Comparison of ENCODE assay signal across 17 cellular contexts in the genomic region with DNA sequence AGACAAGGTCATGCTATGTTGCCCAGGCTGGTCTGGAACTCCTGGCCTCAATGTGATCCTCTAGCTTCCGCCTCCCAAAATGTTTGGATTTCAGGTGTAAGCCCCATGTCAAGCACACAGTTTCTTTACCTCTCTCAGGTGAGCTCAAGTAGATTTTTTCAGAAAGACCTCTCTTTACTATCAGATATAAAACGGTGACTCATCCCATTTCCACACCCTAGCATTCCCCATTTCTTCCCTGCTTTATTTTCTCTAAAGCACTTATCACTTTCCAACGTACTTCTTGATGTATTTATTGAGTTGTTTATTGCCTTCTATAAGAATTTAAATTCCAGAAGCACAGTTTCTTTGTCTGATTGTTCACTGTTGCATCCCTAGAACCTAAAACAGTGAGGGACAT. TPM values are rescaled to one million over a fixed set of nuclear protein-coding genes. Genes with fewer than 3 reads are reported as not detected.
A peak's percentile ranks its signal among the peaks of the same experiment; 100 is the strongest.
DNase-seq lines count a peak whose midpoint lies in the region; ATAC-seq, FAIRE-seq and TF ChIP-seq lines count a peak whose summit lies in the region.
"Had no signal": no experiment of that assay in that cellular context is flagged by ENCODE, and none has a peak within 500 bp of the region (broad histone marks: within the 10 kb centered on the region; RNA-seq: fewer than 3 reads in every experiment).

No MANE protein-coding gene starts in this region.

- no peak for ATAC-seq in WTC11
- no peak for ATAC-seq in stimulated activated naive B cell treated with anti-CD40 and anti-IgM and Interleukin-4, amounts not matched to agents 10 μg/mL and 1 μg/mL and 100 μg/mL, for 72 hours (replicated peaks)
- no peak for ATAC-seq in HG03108 (IDR thresholded peaks at IDR 0.05; ENCODE audit: unreplicated experiment)
- ATAC-seq in activated CD8-positive, alpha-beta T cell treated with anti-CD3 and anti-CD28 coated beads for 36 hours, result no peak
- ATAC-seq: GM23338 had no signal

- no peak overlapping the region for H3K27ac ChIP-seq in breast epithelium
- H3K27ac ChIP-seq in kidney (ENCODE audit: low read depth in 2 of 2, low read length in 2 of 2), result no peak overlapping the region
- H3K27ac ChIP-seq: 22Rv1; BLaER1 treated with 17β-estradiol and CSF1 and Interleukin-3, amounts not matched to agents 10 nM and 100 nM; SK-N-MC had no signal

- H3K4me1 ChIP-seq in breast epithelium (no peaks in the 10 kb centered on the region), kidney (ENCODE audit: control insufficient read depth in 1 of 2, insufficient read depth in 1 of 2, low read depth in 1 of 2, low read length in 2 of 2) (peaks cover 0 to 9% of the 10 kb centered on the region in 2 donors)
- H3K4me1 ChIP-seq: Caco-2 had no signal

- H3K4me3 ChIP-seq in breast epithelium (no peak overlapping the region), kidney (ENCODE audit: low read length in 2 of 2) (no peak overlapping the region)
- H3K4me3 ChIP-seq: BLaER1 treated with 17β-estradiol and CSF1 and Interleukin-3, amounts not matched to agents 10 nM and 100 nM; GM12878; GM23338; SK-N-MC had no signal

- H3K27me3 ChIP-seq in breast epithelium, result no peaks in the 10 kb centered on the region
- H3K27me3 ChIP-seq: BLaER1 treated with 17β-estradiol and CSF1 and Interleukin-3, amounts not matched to agents 10 nM and 100 nM had no signal

- CTCF ChIA-PET in MCF 10A (lab: Yijun Ruan, JAX) (interaction anchor here (0.6 to 1.3 kb wide), 4 partner anchors 9 to 852 kb away, joined by 3 to 6 read pairs (median 4); no protein-coding TSS in a partner anchor), WTC11 (lab: Charles Lee) (interaction anchor here (0.5 to 1.9 kb wide), 7 partner anchors 8 to 279 kb away, joined by 3 to 6 read pairs (median 4); no protein-coding TSS in a partner anchor)
- CTCF ChIA-PET in activated CD8-positive, alpha-beta T cell treated with anti-CD3 and anti-CD28 coated beads for 36 hours (lab: Charles Lee), result interaction anchor here (0.8 to 2.0 kb wide), 5 partner anchors 10 to 279 kb away, joined by 3 to 9 read pairs (median 5); no protein-coding TSS in a partner anchor

- TF ChIP-seq CTCF in MCF 10A (IDR thresholded peaks at IDR 0.05; ENCODE audit: unreplicated experiment) (no peak), breast epithelium (IDR thresholded peaks at IDR 0.05) (no peak), WTC11 (IDR thresholded peaks at IDR 0.05) (no peak), kidney (IDR thresholded peaks at IDR 0.05; ENCODE audit: borderline replicate concordance, extremely low read depth, insufficient read depth) (no peak)
- no peak for TF ChIP-seq CTCF in activated CD8-positive, alpha-beta T cell treated with anti-CD3 and anti-CD28 coated beads for 36 hours (IDR thresholded peaks at IDR 0.05)

- TF ChIP-seq POLR2A in breast epithelium (IDR thresholded peaks at IDR 0.05), result no peak

- H3K9me3 Mint-ChIP-seq in MCF 10A (ENCODE audit: unreplicated experiment), result no peaks in the 10 kb centered on the region
- no peaks in the 10 kb centered on the region for H3K9me3 Mint-ChIP-seq in WTC11
- no peaks in the 10 kb centered on the region for H3K9me3 Mint-ChIP-seq in immature natural killer cell
- no peaks in the 10 kb centered on the region for H3K9me3 Mint-ChIP-seq in stimulated activated naive B cell treated with anti-CD40 and anti-IgM and Interleukin-4, amounts not matched to agents 10 μg/mL and 1 μg/mL and 100 μg/mL, for 72 hours
- H3K9me3 Mint-ChIP-seq in activated CD8-positive, alpha-beta T cell treated with anti-CD3 and anti-CD28 coated beads for 36 hours, result no peaks in the 10 kb centered on the region
- H3K9me3 Mint-ChIP-seq: GM23338 had no signal

- no peak overlapping the region for H3K4me3 Mint-ChIP-seq in MCF 10A (ENCODE audit: unreplicated experiment)
- no peak overlapping the region for H3K4me3 Mint-ChIP-seq in WTC11
- peak overlapping the region in 1 of 5 donors; percentile 18 for H3K4me3 Mint-ChIP-seq in immature natural killer cell
- no peak overlapping the region for H3K4me3 Mint-ChIP-seq in stimulated activated naive B cell treated with anti-CD40 and anti-IgM and Interleukin-4, amounts not matched to agents 10 μg/mL and 1 μg/mL and 100 μg/mL, for 72 hours
- no peak overlapping the region for H3K4me3 Mint-ChIP-seq in activated CD8-positive, alpha-beta T cell treated with anti-CD3 and anti-CD28 coated beads for 36 hours
- H3K4me3 Mint-ChIP-seq: GM23338 had no signal

- H3K36me3 Mint-ChIP-seq in MCF 10A (ENCODE audit: insufficient read depth, unreplicated experiment) (peaks cover 70% of the 10 kb centered on the region), WTC11 (no peaks in the 10 kb centered on the region; the same call in 1 of the 2 replicates), immature natural killer cell (peaks cover 0 to 23% (median 0%) of the 10 kb centered on the region in 3 donors)
- peaks cover 17 to 24% of the 10 kb centered on the region in 2 donors for H3K36me3 Mint-ChIP-seq in stimulated activated naive B cell treated with anti-CD40 and anti-IgM and Interleukin-4, amounts not matched to agents 10 μg/mL and 1 μg/mL and 100 μg/mL, for 72 hours
- H3K36me3 Mint-ChIP-seq in activated CD8-positive, alpha-beta T cell treated with anti-CD3 and anti-CD28 coated beads for 36 hours (ENCODE audit: low read depth), result peaks cover 22% of the 10 kb centered on the region

- H3K9me3 ChIP-seq in breast epithelium (no peaks in the 10 kb centered on the region), kidney (ENCODE audit: control insufficient read depth in 1 of 2, low read length in 2 of 2) (no peaks in the 10 kb centered on the region)
- H3K9me3 ChIP-seq: BLaER1 treated with 17β-estradiol and CSF1 and Interleukin-3, amounts not matched to agents 10 nM and 100 nM; Caco-2 had no signal

- H3K4me1 Mint-ChIP-seq in MCF 10A (ENCODE audit: insufficient read depth, unreplicated experiment) (peaks cover 16% of the 10 kb centered on the region), WTC11 (peaks cover 6% of the 10 kb centered on the region), immature natural killer cell (peaks cover 53 to 81% of the 10 kb centered on the region in 2 donors)
- H3K4me1 Mint-ChIP-seq in stimulated activated naive B cell treated with anti-CD40 and anti-IgM and Interleukin-4, amounts not matched to agents 10 μg/mL and 1 μg/mL and 100 μg/mL, for 72 hours, result peaks cover 12 to 38% of the 10 kb centered on the region in 2 donors
- peaks cover 46% of the 10 kb centered on the region for H3K4me1 Mint-ChIP-seq in activated CD8-positive, alpha-beta T cell treated with anti-CD3 and anti-CD28 coated beads for 36 hours (ENCODE audit: low read depth)

- FAIRE-seq in kidney (lab: Jason Lieb, UNC), result no peak
- FAIRE-seq: GM12878, GM18507 had no signal

- intact Hi-C loops in MCF 10A (cut with micrococcal nuclease), result loop anchor here (10.0 kb wide), 1 partner anchor 198 kb away; the partner anchor contains the start of genes GTF2H1 and HPS5
- intact Hi-C loops in breast epithelium (cut with DNase I; ENCODE audit: low total_unique reads), result no loop called here
- intact Hi-C loops in kidney (cut with DNase I), result no loop called here
- intact Hi-C loops in activated CD8-positive, alpha-beta T cell treated with anti-CD3 and anti-CD28 coated beads for 36 hours (cut with micrococcal nuclease), result no loop called here

- H3K36me3 ChIP-seq in breast epithelium (no peaks in the 10 kb centered on the region), kidney (ENCODE audit: control insufficient read depth in 1 of 2, insufficient read depth in 2 of 2, low read length in 2 of 2) (peaks cover 0 to 2% of the 10 kb centered on the region in 2 donors)

- DNase-seq in MCF 10A (ENCODE audit: unreplicated experiment) (peak; percentile 3), breast epithelium (ENCODE audit: low spot score in 2 of 2) (no peak), WTC11 (ENCODE audit: low spot score) (no peak), immature natural killer cell (no peak), kidney (no peak)
- no peak for DNase-seq in stimulated activated naive B cell treated with anti-CD40 and anti-IgM and Interleukin-4, amounts not matched to agents 10 μg/mL and 1 μg/mL and 100 μg/mL, for 72 hours
- no peak for DNase-seq in activated CD8-positive, alpha-beta T cell treated with anti-CD3 and anti-CD28 coated beads for 36 hours
- DNase-seq: NCI-H146, NCI-H2081 treated with DMSO at 0.1 percent for 48 hours had no signal

- POLR2A ChIA-PET in MCF 10A (lab: Yijun Ruan, JAX), result interaction anchor here (0.7 to 2.0 kb wide), 4 partner anchors 33 to 217 kb away, joined by 3 to 7 read pairs (median 4); partner anchors contain the start of genes GTF2H1 and HPS5
- POLR2A ChIA-PET in WTC11 (lab: Charles Lee), result no interaction called here
- POLR2A ChIA-PET in activated CD8-positive, alpha-beta T cell treated with anti-CD3 and anti-CD28 coated beads for 36 hours (lab: Charles Lee), result interaction anchor here (0.9 kb wide), 1 partner anchor 9 kb away, joined by 3 read pairs; no protein-coding TSS in a partner anchor

- no peak overlapping the region for H3K9ac ChIP-seq in kidney (ENCODE audit: low read length in 2 of 2)

- H3K27me3 Mint-ChIP-seq in MCF 10A (ENCODE audit: insufficient read depth, unreplicated experiment) (no peaks in the 10 kb centered on the region), WTC11 (ENCODE audit: low read depth) (no peaks in the 10 kb centered on the region; the same call in 1 of the 2 replicates), immature natural killer cell (ENCODE audit: low read depth in 3 of 3) (peaks cover 14 to 27% (median 15%) of the 10 kb centered on the region in 3 donors)
- no peaks in the 10 kb centered on the region for H3K27me3 Mint-ChIP-seq in stimulated activated naive B cell treated with anti-CD40 and anti-IgM and Interleukin-4, amounts not matched to agents 10 μg/mL and 1 μg/mL and 100 μg/mL, for 72 hours
- no peaks in the 10 kb centered on the region for H3K27me3 Mint-ChIP-seq in activated CD8-positive, alpha-beta T cell treated with anti-CD3 and anti-CD28 coated beads for 36 hours

- H3K27ac Mint-ChIP-seq in MCF 10A (ENCODE audit: low read depth, unreplicated experiment), result no peak overlapping the region
- H3K27ac Mint-ChIP-seq in WTC11, result 0 out of 2 replicates have a peak overlapping the region, but pooled peaks have one; percentile 43
- H3K27ac Mint-ChIP-seq in immature natural killer cell, result peak overlapping the region in 5 of 6 donors; percentile 32 to 72 (median 44)
- H3K27ac Mint-ChIP-seq in stimulated activated naive B cell treated with anti-CD40 and anti-IgM and Interleukin-4, amounts not matched to agents 10 μg/mL and 1 μg/mL and 100 μg/mL, for 72 hours, result peak overlapping the region; percentile 43
- H3K27ac Mint-ChIP-seq in activated CD8-positive, alpha-beta T cell treated with anti-CD3 and anti-CD28 coated beads for 36 hours, result no peak overlapping the region

- no TSS peak for BruUV-seq in MCF 10A (replicated peaks; lab: Mats Ljungman, UMichigan)

RNA-seq across cellular contexts. Expression of gene TSG101, which starts 3.7 kb away (rescaled TPM):
- 70.8 and 78.4 TPM in 2 replicates for total RNA-seq in MCF 10A (2022)
- total RNA-seq in breast epithelium, result 100 to 1,000 TPM in 1 of 3 donors, 10 to 100 TPM in 2; 66.5 to 114 (median 72.8) TPM
- total RNA-seq in WTC11 (2021), result 41.7 to 42.6 TPM (median 42.3 TPM) in 3 replicates
- polyA plus RNA-seq in immature natural killer cell, result 10 to 100 TPM; 41.3 to 88.3 (median 74.5) TPM
- 61.3 TPM for total RNA-seq in kidney
- polyA plus RNA-seq in kidney (ENCODE audit: insufficient read depth, low read depth, low replicate concordance), result 91.7 TPM
- total RNA-seq in activated CD8-positive, alpha-beta T cell treated with anti-CD3 and anti-CD28 coated beads for 36 hours, result 10 to 100 TPM; 34.0 to 37.4 TPM

Comparison
In these comparisons a context has a peak if more than half of its experiments do, and no peak if none do; other contexts are left out.
1. H3K27ac Mint-ChIP-seq: peak in WTC11 (single experiment), immature natural killer cell (5 of 6) and stimulated activated naive B cell treated with anti-CD40 and anti-IgM and Interleukin-4, amounts not matched to agents 10 μg/mL and 1 μg/mL and 100 μg/mL, for 72 hours (single experiment); none in MCF 10A (single experiment) and activated CD8-positive, alpha-beta T cell treated with anti-CD3 and anti-CD28 coated beads for 36 hours (single experiment).